ENCODE assay signal across 21 cellular contexts in the genomic region with DNA sequence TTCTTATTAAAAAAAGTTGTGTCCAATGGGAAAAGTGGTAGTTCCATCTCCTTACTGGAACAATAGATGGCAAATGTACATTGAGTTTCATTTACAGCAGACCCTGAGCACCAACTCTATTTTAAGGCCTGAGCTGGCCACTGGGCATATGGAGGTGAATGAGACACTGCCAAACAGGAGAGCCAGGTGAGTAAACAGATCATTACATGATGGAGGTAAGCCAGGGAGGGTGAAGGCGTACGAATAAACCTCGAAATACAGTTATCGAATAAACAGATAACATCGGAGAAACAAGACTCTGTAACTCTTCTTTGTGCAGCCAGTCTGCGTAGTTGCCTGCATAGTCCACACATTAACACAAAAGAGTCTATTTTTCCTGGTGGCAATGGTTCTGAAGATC.
"Had no signal": no experiment of that assay in that cellular context is flagged by ENCODE, and none has a peak within 500 bp of the region (broad histone marks: within the 10 kb centered on the region; RNA-seq: fewer than 3 reads in every experiment).

No MANE protein-coding gene starts in this region.

- H3K27me3 ChIP-seq: brain microvascular endothelial cell, upper lobe of right lung had no signal

- H3K36me3 ChIP-seq: brain microvascular endothelial cell, upper lobe of right lung had no signal

- H3K4me3 ChIP-seq: coronary artery, upper lobe of right lung had no signal

- H3K9me3 ChIP-seq: upper lobe of right lung had no signal

- ATAC-seq: activated T-cell treated with anti-CD3 and anti-CD28 coated beads, Interleukin-2, amount 50 U/mL, for 72 hours; upper lobe of right lung had no signal

- H3K27ac ChIP-seq: brain microvascular endothelial cell, coronary artery, upper lobe of right lung had no signal

- H3K4me1 ChIP-seq: upper lobe of right lung had no signal

- FAIRE-seq: frontal cortex had no signal

- DNase-seq: activated CD4-positive, alpha-beta T cell treated with anti-CD3 and anti-CD28 coated beads, Interleukin-2, amount 50 U/mL, for 1 hour; activated CD4-positive, CD25-positive, alpha-beta regulatory T cell treated with anti-CD3 and anti-CD28 coated beads, Interleukin-2, amount 50 U/mL, for 72 hours; activated CD8-positive, alpha-beta memory T cell treated with anti-CD3 and anti-CD28 coated beads, Interleukin-2, amount 50 U/mL, for 48 hours; activated effector memory CD4-positive, alpha-beta T cell treated with anti-CD3 and anti-CD28 coated beads, Interleukin-2, amount 50 U/mL, for 16 hours; activated naive CD4-positive, alpha-beta T cell treated with anti-CD3 and anti-CD28 coated beads, Interleukin-2, amount 50 U/mL, for 16 hours; activated T-cell treated with anti-CD3 and anti-CD28 coated beads, Interleukin-2, amount 50 U/mL, for 72 hours; aorta; brain microvascular endothelial cell; hypothalamus; islet precursor cell; mammary epithelial cell; midbrain; nephron progenitor cell; nucleus accumbens; posterior cingulate gyrus; retina; stimulated activated CD8-positive, alpha-beta memory T cell treated with anti-CD3 and anti-CD28 coated beads, Interleukin-4, amount 100 ng/mL, for 48 hours; stimulated activated naive CD4-positive, alpha-beta T cell; upper lobe of right lung had no signal
